ENCODE assay signal across 1 cellular context in genomic region chr5:134003957-134004625, GRCh38.
TF ChIP-seq lines count a peak whose summit lies in the region.

No MANE protein-coding gene starts in this region.

TF ChIP-seq in K562, 482 proteins besides CTCF, POLR2A, EP300 and RAD21 (continued from another document and continues in another):
- TF ChIP-seq MYBL2 (IDR thresholded peaks at IDR 0.05; ENCODE audit: low read depth), result no peak
- TF ChIP-seq MYBL2 (CRISPR knock-in tag; IDR thresholded peaks at IDR 0.05; ENCODE audit: borderline replicate concordance), result no peak
- TF ChIP-seq IFI16 (CRISPR knock-in tag; IDR thresholded peaks at IDR 0.05), result no peak
- no peak for TF ChIP-seq NFATC3 (IDR thresholded peaks at IDR 0.05)
- no peak for TF ChIP-seq ZNF280A (IDR thresholded peaks at IDR 0.05; ENCODE audit: low read depth, partially characterized antibody)
- peak; percentile 68; the same call in 1 of the 2 replicates for TF ChIP-seq PHF8 (IDR thresholded peaks at IDR 0.05; ENCODE audit: borderline replicate concordance, low read length)
- no peak for TF ChIP-seq FOXJ3 (CRISPR knock-in tag; IDR thresholded peaks at IDR 0.05)
- TF ChIP-seq ZNF24 (IDR thresholded peaks at IDR 0.05), result no peak
- TF ChIP-seq RFX7 (CRISPR knock-in tag; IDR thresholded peaks at IDR 0.05), result no peak
- no peak for TF ChIP-seq PML (IDR thresholded peaks at IDR 0.05; ENCODE audit: low read length)
- no peak for TF ChIP-seq ETV6 (IDR thresholded peaks at IDR 0.05; ENCODE audit: borderline replicate concordance in 1 of 2, low read depth in 2 of 2, low read length in 1 of 2)
- peak; percentile 82; the same call in 1 of the 2 replicates for TF ChIP-seq ETV6 (CRISPR knock-in tag; IDR thresholded peaks at IDR 0.05; ENCODE audit: borderline replicate concordance)
- TF ChIP-seq HDAC8 (tag; IDR thresholded peaks at IDR 0.05), result no peak
- TF ChIP-seq ZNF280B (CRISPR knock-in tag; IDR thresholded peaks at IDR 0.05), result no peak
- no peak for TF ChIP-seq CBFA2T2 (conservative IDR thresholded peaks at IDR 0.05)
- no peak for TF ChIP-seq HBP1 (CRISPR knock-in tag; IDR thresholded peaks at IDR 0.05)
- no peak for TF ChIP-seq SIRT6 (IDR thresholded peaks at IDR 0.05; ENCODE audit: low read depth, low read length)
- TF ChIP-seq LEF1 (IDR thresholded peaks at IDR 0.05), result no peak
- TF ChIP-seq PREB (CRISPR knock-in tag; IDR thresholded peaks at IDR 0.05), result no peak
- TF ChIP-seq CHCHD3 (CRISPR knock-in tag; IDR thresholded peaks at IDR 0.05), result no peak
- 0 out of 2 replicates have a peak, but pooled peaks have one; percentile 17 for TF ChIP-seq E2F3 (CRISPR knock-in tag; IDR thresholded peaks at IDR 0.05)
- TF ChIP-seq SMC3 (conservative IDR thresholded peaks at IDR 0.05; ENCODE audit: insufficient read depth, low read depth, low read length), result no peak
- no peak for TF ChIP-seq RFX5 (IDR thresholded peaks at IDR 0.05; ENCODE audit: low read depth, low read length)
- TF ChIP-seq HDGF (IDR thresholded peaks at IDR 0.05), result no peak
- TF ChIP-seq SMARCB1 (IDR thresholded peaks at IDR 0.05; ENCODE audit: insufficient read length, low read depth), result no peak
- TF ChIP-seq USF1 (CRISPR knock-in tag; IDR thresholded peaks at IDR 0.05), result peak; percentile 66
- no peak for TF ChIP-seq ZNF232 (CRISPR knock-in tag; IDR thresholded peaks at IDR 0.05)
- TF ChIP-seq CLOCK (CRISPR knock-in tag; IDR thresholded peaks at IDR 0.05; ENCODE audit: borderline replicate concordance), result no peak
- TF ChIP-seq ZNF551 (CRISPR knock-in tag; IDR thresholded peaks at IDR 0.05), result no peak
- no peak for TF ChIP-seq ID3 (CRISPR knock-in tag; IDR thresholded peaks at IDR 0.05)
- TF ChIP-seq ID3 (tag; IDR thresholded peaks at IDR 0.05), result 0 out of 2 replicates have a peak, but pooled peaks have one; percentile 18
- TF ChIP-seq RBM34 (IDR thresholded peaks at IDR 0.05; ENCODE audit: borderline replicate concordance, insufficient read depth, low read length), result no peak
- no peak for TF ChIP-seq CBX3 (IDR thresholded peaks at IDR 0.05; ENCODE audit: borderline replicate concordance in 1 of 2, low read length in 2 of 2)
- TF ChIP-seq MAZ (CRISPR knock-in tag; conservative IDR thresholded peaks at IDR 0.05 in 1 of 2, IDR thresholded peaks at IDR 0.05 in 1 of 2), result no peak; a peak in 2 of 4 replicates
- no peak for TF ChIP-seq CBX5 (IDR thresholded peaks at IDR 0.05; ENCODE audit: borderline replicate concordance, low read depth)
- TF ChIP-seq ZBTB34 (CRISPR knock-in tag; IDR thresholded peaks at IDR 0.05), result no peak
- no peak for TF ChIP-seq SNAPC5 (CRISPR knock-in tag; IDR thresholded peaks at IDR 0.05)
- TF ChIP-seq XRCC3 (IDR thresholded peaks at IDR 0.05), result no peak
- peak; percentile 76 for TF ChIP-seq GATAD2B (IDR thresholded peaks at IDR 0.05; ENCODE audit: borderline replicate concordance)
- TF ChIP-seq E2F5 (CRISPR knock-in tag; IDR thresholded peaks at IDR 0.05), result 0 out of 2 replicates have a peak, but pooled peaks have one; percentile 61
- TF ChIP-seq ZFX (CRISPR knock-in tag; IDR thresholded peaks at IDR 0.05), result peak; percentile 66; the same call in 1 of the 2 replicates
- TF ChIP-seq HNRNPLL (IDR thresholded peaks at IDR 0.05; ENCODE audit: low read depth, low read length, poor library complexity, severe bottlenecking), result no peak
- TF ChIP-seq SMARCA4 (IDR thresholded peaks at IDR 0.05), result no peak
- no peak for TF ChIP-seq TFAM (CRISPR knock-in tag; conservative IDR thresholded peaks at IDR 0.05)
- peak; percentile 69; the same call in 1 of the 2 replicates for TF ChIP-seq NR2C2 (CRISPR knock-in tag; IDR thresholded peaks at IDR 0.05)
- TF ChIP-seq NR2C2 (tag; IDR thresholded peaks at IDR 0.05), result peak; percentile 63; the same call in 1 of the 2 replicates
- TF ChIP-seq ZNF696 (CRISPR knock-in tag; conservative IDR thresholded peaks at IDR 0.05), result no peak
- no peak for TF ChIP-seq SREBF2 (CRISPR knock-in tag; IDR thresholded peaks at IDR 0.05)
- TF ChIP-seq ELF1 (tag; IDR thresholded peaks at IDR 0.05), result peak; percentile 43; the same call in 1 of the 2 replicates
- TF ChIP-seq ZBTB5 (IDR thresholded peaks at IDR 0.05), result no peak
- no peak for TF ChIP-seq ZNF324 (CRISPR knock-in tag; IDR thresholded peaks at IDR 0.05)
- TF ChIP-seq AFF1 (IDR thresholded peaks at IDR 0.05; ENCODE audit: low read depth in 1 of 2, partially characterized antibody in 2 of 2), result no peak
